Comparison of ENCODE assay signal across 14 cellular contexts in the genomic region with DNA sequence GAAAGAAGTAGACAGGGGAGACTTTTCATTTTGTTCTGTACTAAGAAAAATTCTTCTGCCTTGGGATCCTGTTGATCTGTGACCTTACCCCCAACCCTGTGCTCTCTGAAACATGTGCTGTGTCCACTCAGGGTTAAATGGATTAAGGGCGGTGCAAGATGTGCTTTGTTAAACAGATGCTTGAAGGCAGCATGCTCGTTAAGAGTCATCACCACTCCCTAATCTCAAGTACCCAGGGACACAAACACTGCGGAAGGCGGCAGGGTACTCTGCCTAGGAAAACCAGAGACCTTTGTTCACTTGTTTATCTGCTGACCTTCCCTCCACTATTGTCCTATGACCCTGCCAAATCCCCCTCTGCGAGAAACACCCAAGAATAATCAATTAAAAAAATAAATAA. TPM values are rescaled to one million over a fixed set of nuclear protein-coding genes. Genes with fewer than 3 reads are reported as not detected.
"Had no signal": no experiment of that assay in that cellular context is flagged by ENCODE, and none has a peak within 500 bp of the region (broad histone marks: within the 10 kb centered on the region; RNA-seq: fewer than 3 reads in every experiment).

No MANE protein-coding gene starts in this region.

RNA-seq across cellular contexts. Expression of gene OR10V1, which starts 13.5 kb away (rescaled TPM):
- total RNA-seq: activated B cell treated with CpG ODN at 0.5 μM for 24 hours; activated CD4-positive, alpha-beta memory T cell treated with anti-CD3 and anti-CD28 coated beads for 36 hours; activated CD4-positive, alpha-beta memory T cell treated with anti-CD3 and anti-CD28 coated beads, Interleukin-2, amount 10 ng/mL, durations not matched to agents 7 days and 5 days; activated CD4-positive, alpha-beta T cell treated with anti-CD3 and anti-CD28 coated beads for 36 hours; activated CD4-positive, alpha-beta T cell treated with anti-CD3 and anti-CD28 coated beads, Interleukin-2, amount 10 ng/mL, durations not matched to agents 24 days and 14 days; activated CD4-positive, alpha-beta T cell treated with anti-CD3 and anti-CD28 coated beads, Interleukin-2, amount 10 ng/mL, durations not matched to agents 7 days and 5 days; activated CD8-positive, alpha-beta memory T cell treated with anti-CD3 and anti-CD28 coated beads for 36 hours; activated CD8-positive, alpha-beta memory T cell treated with anti-CD3 and anti-CD28 coated beads, Interleukin-2, amount 10 ng/mL, durations not matched to agents 7 days and 5 days; activated CD8-positive, alpha-beta T cell treated with anti-CD3 and anti-CD28 coated beads for 36 hours; activated CD8-positive, alpha-beta T cell treated with anti-CD3 and anti-CD28 coated beads, Interleukin-2, amount 10 ng/mL, durations not matched to agents 7 days and 5 days; T-helper 1 cell treated with Interleukin-12 subunit alpha and Interleukin-12 subunit beta and Interleukin-4 antibody, amounts not matched to agents 30 ng/mL and 1 ng/mL, for 36 hours; T-helper 17 cell; T-helper 2 cell treated with Interferon-gamma antibody and Interleukin-4, amounts not matched to agents 100 ng/mL and 5 ng/mL, for 36 hours; WTC11 had no signal
